Comparison of ENCODE assay signal across 15 cellular contexts in genomic region chr11:74000770-74001169, GRCh38. TPM values are rescaled to one million over a fixed set of nuclear protein-coding genes. Genes with fewer than 3 reads are reported as not detected.
"Had no signal": no experiment of that assay in that cellular context is flagged by ENCODE, and none has a peak within 500 bp of the region (broad histone marks: within the 10 kb centered on the region; RNA-seq: fewer than 3 reads in every experiment).

No MANE protein-coding gene starts in this region.

- H3K27me3 Mint-ChIP-seq: activated CD4-positive, alpha-beta T cell treated with anti-CD3 and anti-CD28 coated beads for 36 hours; activated naive CD4-positive, alpha-beta T cell treated with anti-CD3 and anti-CD28 coated beads, Interleukin-2, amount 50 U/mL, for 24 hours; stimulated activated memory B cell treated with anti-CD40 and anti-IgM and Interleukin-4, amounts not matched to agents 10 μg/mL and 1 μg/mL and 100 μg/mL, for 72 hours had no signal

- DNase-seq: activated CD4-positive, alpha-beta T cell treated with anti-CD3 and anti-CD28 coated beads for 36 hours; amniotic stem cell; central memory CD4-positive, alpha-beta T cell; colonic mucosa; effector CD4-positive, alpha-beta T cell; foreskin fibroblast; T-helper 1 cell; thyroid gland; WERI-Rb-1 had no signal

- H3K4me3 Mint-ChIP-seq: activated CD4-positive, alpha-beta T cell treated with anti-CD3 and anti-CD28 coated beads for 36 hours; activated naive CD4-positive, alpha-beta T cell treated with anti-CD3 and anti-CD28 coated beads, Interleukin-2, amount 50 U/mL, for 24 hours; neural progenitor cell; stimulated activated memory B cell treated with anti-CD40 and anti-IgM and Interleukin-4, amounts not matched to agents 10 μg/mL and 1 μg/mL and 100 μg/mL, for 72 hours had no signal

- ATAC-seq: activated CD4-positive, alpha-beta T cell treated with anti-CD3 and anti-CD28 coated beads for 36 hours; body of pancreas; SK-N-SH treated with all-trans-retinoic acid at 6 μM for 48 hours; stimulated activated memory B cell treated with anti-CD40 and anti-IgM and Interleukin-4, amounts not matched to agents 10 μg/mL and 1 μg/mL and 100 μg/mL, for 72 hours had no signal

- H3K27ac Mint-ChIP-seq: activated CD4-positive, alpha-beta T cell treated with anti-CD3 and anti-CD28 coated beads for 36 hours; activated naive CD4-positive, alpha-beta T cell treated with anti-CD3 and anti-CD28 coated beads, Interleukin-2, amount 50 U/mL, for 24 hours; neural progenitor cell had no signal

- H3K4me3 ChIP-seq: body of pancreas, colonic mucosa, neural progenitor cell, thyroid gland had no signal

- H3K4me1 Mint-ChIP-seq: neural progenitor cell had no signal

- H3K9me3 Mint-ChIP-seq: activated naive CD4-positive, alpha-beta T cell treated with anti-CD3 and anti-CD28 coated beads, Interleukin-2, amount 50 U/mL, for 24 hours; neural progenitor cell; stimulated activated memory B cell treated with anti-CD40 and anti-IgM and Interleukin-4, amounts not matched to agents 10 μg/mL and 1 μg/mL and 100 μg/mL, for 72 hours had no signal

- H3K27ac ChIP-seq: body of pancreas, colonic mucosa, neural progenitor cell, thyroid gland, WERI-Rb-1 had no signal

RNA-seq across cellular contexts. Expression of gene DNAJB13, which starts 49.9 kb away (rescaled TPM):
- total RNA-seq: colonic mucosa, osteocyte had no signal
